ENCODE assay signal across 1 cellular context in the genomic region with DNA sequence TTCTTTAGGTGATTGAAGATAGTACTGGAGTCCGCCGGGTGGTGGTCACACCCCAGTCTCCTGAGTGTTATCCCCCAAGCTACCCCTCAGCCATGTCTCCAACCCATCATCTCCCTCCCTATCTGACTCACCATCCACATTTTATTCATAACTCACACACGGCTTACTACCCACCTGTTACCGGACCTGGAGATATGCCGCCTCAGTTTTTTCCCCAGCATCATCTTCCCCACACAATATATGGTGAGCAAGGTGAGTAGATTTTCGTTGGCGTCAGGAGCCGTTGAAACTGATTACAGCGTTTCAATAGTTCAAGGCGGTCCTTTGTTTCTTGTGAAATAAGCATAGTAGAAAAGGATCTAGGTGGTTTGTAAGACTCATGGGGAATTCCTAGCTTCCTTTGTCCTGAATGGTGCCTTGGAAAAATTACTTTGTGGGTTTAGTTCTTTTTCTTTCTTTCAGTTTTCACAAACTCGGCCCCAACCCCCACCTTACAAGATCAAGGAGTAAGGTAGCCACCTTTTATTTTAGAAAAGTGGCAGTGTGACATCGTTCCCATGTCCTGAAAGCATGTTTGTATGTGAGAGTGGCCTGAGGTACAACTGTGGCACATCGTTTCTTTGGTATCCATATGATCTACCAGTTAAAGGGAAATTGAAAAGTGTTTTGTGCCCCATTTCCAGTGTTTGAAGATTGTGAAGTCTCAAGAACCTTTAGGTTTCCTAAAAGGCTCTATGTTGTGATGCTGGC.
TF ChIP-seq lines count a peak whose summit lies in the region.

No MANE protein-coding gene starts in this region.

TF ChIP-seq in IMR-90, 13 proteins besides CTCF, POLR2A, EP300 and RAD21:
- TF ChIP-seq MAZ (IDR thresholded peaks at IDR 0.05; ENCODE audit: borderline replicate concordance, low read depth, low read length) (no peak), RFX5 (IDR thresholded peaks at IDR 0.05; ENCODE audit: low read depth, low read length) (no peak), SMC3 (IDR thresholded peaks at IDR 0.05; ENCODE audit: low read depth, low read length) (no peak), MXI1 (IDR thresholded peaks at IDR 0.05; ENCODE audit: borderline replicate concordance, low read depth, low read length) (no peak), MAFK (IDR thresholded peaks at IDR 0.05; ENCODE audit: low read depth, low read length) (no peak), ELK1 (IDR thresholded peaks at IDR 0.05; ENCODE audit: borderline replicate concordance, low read depth, low read length) (no peak), RCOR1 (IDR thresholded peaks at IDR 0.05; ENCODE audit: insufficient replicate concordance, low read length) (no peak), CEBPB (IDR thresholded peaks at IDR 0.05; ENCODE audit: low read depth, low read length) (no peak), USF2 (IDR thresholded peaks at IDR 0.05; ENCODE audit: low read depth, low read length) (no peak), NFE2L2 (IDR thresholded peaks at IDR 0.05; ENCODE audit: low read depth, low read length) (no peak), CHD1 (IDR thresholded peaks at IDR 0.05; ENCODE audit: low read depth, low read length) (no peak), FOS (IDR thresholded peaks at IDR 0.05; ENCODE audit: low read depth, low read length) (no peak), BHLHE40 (IDR thresholded peaks at IDR 0.05; ENCODE audit: low read depth, low read length) (no peak)
